1 cellular context compared by ENCODE assay signal in the genomic region with DNA sequence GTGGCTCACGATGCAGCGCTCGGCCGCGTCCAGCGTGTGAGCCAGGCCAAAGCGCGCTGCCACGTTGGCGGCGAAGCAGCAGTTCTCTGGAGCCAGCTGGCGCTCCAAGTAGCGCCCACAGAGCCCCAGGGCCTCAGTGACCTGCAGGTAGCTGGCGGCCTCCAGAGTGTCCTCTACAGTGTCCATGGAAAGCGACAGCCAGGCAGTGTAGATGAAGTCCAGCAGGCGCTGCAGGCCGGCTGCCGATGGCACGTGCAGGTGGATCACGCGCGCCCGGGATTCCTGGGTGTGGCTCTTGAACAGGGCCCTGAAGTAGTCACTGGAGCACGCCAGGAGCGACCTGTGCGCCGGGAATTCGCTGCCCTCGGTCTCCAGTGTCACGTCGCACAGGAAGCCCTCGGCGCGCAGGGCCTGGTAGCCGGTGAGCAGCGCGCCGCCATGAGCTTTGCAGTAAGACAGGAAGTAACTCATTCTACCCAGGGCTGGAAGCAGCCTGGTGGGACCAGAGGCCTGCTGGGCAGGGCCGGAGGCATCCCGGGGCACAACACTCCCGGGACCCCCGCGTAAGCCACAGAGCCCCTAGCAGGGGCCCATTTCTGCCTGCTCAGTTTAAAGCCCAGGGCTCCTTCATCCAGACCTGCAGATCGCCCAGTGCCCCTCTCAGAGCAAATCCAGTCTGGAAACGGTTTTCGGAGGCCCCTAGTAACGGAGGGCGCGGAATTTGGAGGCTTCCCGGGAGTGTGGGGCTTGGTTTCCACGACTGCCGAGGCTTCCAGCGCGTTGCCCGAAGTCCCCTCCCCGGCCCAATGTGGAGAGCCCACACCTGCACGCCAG.
TF ChIP-seq lines count a peak whose summit lies in the region.

No MANE protein-coding gene starts in this region.

TF ChIP-seq in IMR-90, 13 proteins besides CTCF, POLR2A, EP300 and RAD21:
- TF ChIP-seq SMC3 (IDR thresholded peaks at IDR 0.05; ENCODE audit: low read depth, low read length) (no peak), MAZ (IDR thresholded peaks at IDR 0.05; ENCODE audit: borderline replicate concordance, low read depth, low read length) (no peak), CHD1 (IDR thresholded peaks at IDR 0.05; ENCODE audit: low read depth, low read length) (no peak), BHLHE40 (IDR thresholded peaks at IDR 0.05; ENCODE audit: low read depth, low read length) (no peak), RFX5 (IDR thresholded peaks at IDR 0.05; ENCODE audit: low read depth, low read length) (no peak), MAFK (IDR thresholded peaks at IDR 0.05; ENCODE audit: low read depth, low read length) (no peak), MXI1 (IDR thresholded peaks at IDR 0.05; ENCODE audit: borderline replicate concordance, low read depth, low read length) (no peak), FOS (IDR thresholded peaks at IDR 0.05; ENCODE audit: low read depth, low read length) (no peak), NFE2L2 (IDR thresholded peaks at IDR 0.05; ENCODE audit: low read depth, low read length) (no peak), RCOR1 (IDR thresholded peaks at IDR 0.05; ENCODE audit: insufficient replicate concordance, low read length) (no peak)
- TF ChIP-seq, protein P1, sequence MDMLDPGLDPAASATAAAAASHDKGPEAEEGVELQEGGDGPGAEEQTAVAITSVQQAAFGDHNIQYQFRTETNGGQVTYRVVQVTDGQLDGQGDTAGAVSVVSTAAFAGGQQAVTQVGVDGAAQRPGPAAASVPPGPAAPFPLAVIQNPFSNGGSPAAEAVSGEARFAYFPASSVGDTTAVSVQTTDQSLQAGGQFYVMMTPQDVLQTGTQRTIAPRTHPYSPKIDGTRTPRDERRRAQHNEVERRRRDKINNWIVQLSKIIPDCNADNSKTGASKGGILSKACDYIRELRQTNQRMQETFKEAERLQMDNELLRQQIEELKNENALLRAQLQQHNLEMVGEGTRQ (IDR thresholded peaks at IDR 0.05; ENCODE audit: low read depth, low read length) = no peak
